In the genomic region with DNA sequence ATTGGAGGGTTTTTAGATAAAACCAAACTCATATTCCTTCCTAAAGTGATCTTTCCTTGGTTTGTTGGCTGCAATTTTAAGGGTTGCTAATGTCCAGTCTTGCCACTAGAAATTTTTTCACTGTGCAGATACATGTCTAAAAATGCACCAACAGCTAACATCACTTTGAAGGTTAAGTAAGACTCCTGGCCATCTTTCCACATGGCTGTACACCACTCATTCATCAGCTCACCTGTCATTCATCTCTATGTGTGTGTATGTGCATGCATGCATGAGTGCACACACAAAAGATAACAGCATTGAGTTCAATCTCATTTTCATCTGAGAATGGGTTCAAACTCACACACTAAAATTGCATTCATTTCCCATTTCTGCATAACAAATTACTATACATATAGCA, we compare ENCODE assay signal across 25 cellular contexts.
"Had no signal": no experiment of that assay in that cellular context is flagged by ENCODE, and none has a peak within 500 bp of the region (broad histone marks: within the 10 kb centered on the region; RNA-seq: fewer than 3 reads in every experiment).

No MANE protein-coding gene starts in this region.

- H3K27ac ChIP-seq: colonic mucosa, coronary artery, dorsolateral prefrontal cortex, epithelial cell of prostate, esophagus muscularis mucosa, esophagus squamous epithelium, foreskin keratinocyte, gastroesophageal sphincter, heart left ventricle, heart right ventricle had no signal

- H3K36me3 ChIP-seq: colonic mucosa, esophagus muscularis mucosa, esophagus squamous epithelium, gastrocnemius medialis, gastroesophageal sphincter, heart left ventricle, heart right ventricle had no signal

- ATAC-seq: effector memory CD8-positive, alpha-beta T cell; esophagus mucosa; foreskin keratinocyte; gastroesophageal sphincter; heart left ventricle; heart right ventricle had no signal

- DNase-seq: colonic mucosa; cortex of kidney; dermis blood vessel endothelial cell; dorsolateral prefrontal cortex; effector CD4-positive, alpha-beta T cell; effector CD8-positive, alpha-beta T cell; effector memory CD4-positive, alpha-beta T cell; effector memory CD8-positive, alpha-beta T cell; endodermal cell; erythroblast; esophagus squamous epithelium; foreskin fibroblast; foreskin keratinocyte; foreskin melanocyte; gastrocnemius medialis; glutamatergic neuron; head of caudate nucleus; heart left ventricle; heart right ventricle had no signal

- H3K27me3 ChIP-seq: colonic mucosa, dorsolateral prefrontal cortex, esophagus muscularis mucosa, esophagus squamous epithelium, foreskin keratinocyte, gastrocnemius medialis, gastroesophageal sphincter, heart left ventricle, heart right ventricle had no signal

- H3K4me3 Mint-ChIP-seq: dendritic cell treated with granulocyte-macrophage colony-stimulating factor and Interleukin-4, amounts not matched to agents 40 ng/mL and 50 ng/mL, for 4 days; effector memory CD8-positive, alpha-beta T cell; endodermal cell had no signal

- H3K9me3 Mint-ChIP-seq: endodermal cell had no signal

- H3K4me1 ChIP-seq: colonic mucosa, esophagus muscularis mucosa, esophagus squamous epithelium, foreskin keratinocyte, gastroesophageal sphincter had no signal

- H3K4me3 ChIP-seq: colonic mucosa, coronary artery, dorsolateral prefrontal cortex, esophagus muscularis mucosa, esophagus squamous epithelium, gastrocnemius medialis, gastroesophageal sphincter, heart left ventricle, heart right ventricle had no signal

- H3K9me3 ChIP-seq: colonic mucosa, esophagus muscularis mucosa, esophagus squamous epithelium, gastrocnemius medialis, gastroesophageal sphincter had no signal

- H3K27me3 Mint-ChIP-seq: dendritic cell treated with granulocyte-macrophage colony-stimulating factor and Interleukin-4, amounts not matched to agents 40 ng/mL and 50 ng/mL, for 4 days had no signal

- H3K27ac Mint-ChIP-seq: dendritic cell treated with granulocyte-macrophage colony-stimulating factor and Interleukin-4, amounts not matched to agents 40 ng/mL and 50 ng/mL, for 4 days; effector memory CD8-positive, alpha-beta T cell; endodermal cell had no signal
